In genomic region chr5:106865279-106865678, GRCh38 we compare ENCODE assay signal across 21 cellular contexts.
"Had no signal": no experiment of that assay in that cellular context is flagged by ENCODE, and none has a peak within 500 bp of the region (broad histone marks: within the 10 kb centered on the region; RNA-seq: fewer than 3 reads in every experiment).

No MANE protein-coding gene starts in this region.

- H3K36me3 ChIP-seq: SJSA1 had no signal

- H3K4me1 ChIP-seq: SJSA1 had no signal

- DNase-seq: IMR-90, Kasumi-1, NCI-H1092, NCI-H1436, NCI-H187, NCI-H2029, NCI-H2081 treated with DMSO at 0.1 percent for 48 hours, NCI-H2171 treated with DMSO at 0.1 percent for 48 hours, NCI-H345, NCI-H446 treated with DMSO at 0.1 percent for 48 hours, NCI-H510A treated with DMSO at 0.1 percent for 48 hours, NCI-H526, NCI-H748 treated with DMSO at 0.1 percent for 48 hours, Right ventricle myocardium superior, RPMI8226, SIG-M5 had no signal

- H3K4me3 ChIP-seq: K562, SJSA1, SK-N-MC had no signal

- H3K27ac ChIP-seq: KMS-11, SJSA1, SK-N-MC had no signal

- H3K9me3 ChIP-seq: SJSA1 had no signal

- H3K27me3 ChIP-seq: SJSA1 had no signal

- ATAC-seq: HepG2, K562 had no signal
